Comparison of ENCODE assay signal across 27 cellular contexts in the genomic region with DNA sequence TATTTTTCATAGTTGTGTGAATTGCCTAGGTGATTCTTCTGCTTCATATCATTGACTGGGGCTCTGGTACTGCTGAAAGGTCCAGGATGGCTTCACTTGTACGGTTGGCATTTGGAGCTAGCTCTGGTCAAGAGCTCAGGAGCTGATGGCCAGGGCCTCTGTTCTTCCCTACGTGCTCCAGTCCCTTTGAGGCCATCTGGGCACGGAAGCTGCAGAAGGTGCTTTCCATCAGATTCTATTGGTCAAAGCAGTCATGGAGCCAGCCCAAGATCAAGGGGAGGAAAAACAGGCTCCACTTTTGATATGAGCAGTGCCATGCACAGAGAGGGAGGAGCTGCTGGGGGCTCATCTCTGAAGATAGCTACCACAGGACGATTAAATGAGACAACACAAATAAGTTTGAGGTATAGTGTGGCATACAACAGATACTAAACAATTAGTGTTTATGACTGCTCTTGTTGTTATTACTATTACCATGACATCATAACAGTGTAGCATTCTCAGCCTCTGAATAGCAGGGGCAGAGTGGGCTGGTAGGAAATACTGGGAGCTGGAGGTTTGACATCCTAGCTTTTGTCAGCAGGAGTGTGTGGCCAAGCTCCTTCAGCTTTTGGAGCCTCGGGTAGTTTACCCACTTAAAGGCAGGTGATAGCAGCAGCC. TPM values are rescaled to one million over a fixed set of nuclear protein-coding genes. Genes with fewer than 3 reads are reported as not detected.
DNase-seq lines count a peak whose midpoint lies in the region; ATAC-seq and TF ChIP-seq lines count a peak whose summit lies in the region.
"Had no signal": no experiment of that assay in that cellular context is flagged by ENCODE, and none has a peak within 500 bp of the region (broad histone marks: within the 10 kb centered on the region; RNA-seq: fewer than 3 reads in every experiment).

No MANE protein-coding gene starts in this region.

- H3K27me3 Mint-ChIP-seq in CD4-positive, alpha-beta memory T cell = peaks cover 32 to 57% of the 10 kb centered on the region in 2 donors

- no peak overlapping the region for H3K14ac ChIP-seq in trophoblast cell (ENCODE audit: low read length)

- no CpG with 5 or more reads among the region's 5 CpGs for WGBS in trophoblast cell (ENCODE audit: extremely low coverage, insufficient coverage, insufficient read length)

- H3K4me1 Mint-ChIP-seq in CD4-positive, alpha-beta memory T cell = peaks cover 4 to 11% (median 4%) of the 10 kb centered on the region in 4 donors

- POLR2A ChIA-PET in CD4-positive, alpha-beta memory T cell (lab: Charles Lee; ENCODE audit: partially characterized antibody) = no interaction called here

- H3K4me3 Mint-ChIP-seq in CD4-positive, alpha-beta memory T cell = peak overlapping the region in 1 of 8 donors; percentile 24
- H3K4me3 Mint-ChIP-seq: activated CD4-positive, alpha-beta memory T cell treated with anti-CD3 and anti-CD28 coated beads, Interleukin-2, amount 10 ng/mL, durations not matched to agents 7 days and 5 days; endodermal cell; naive thymus-derived CD8-positive, alpha-beta T cell; T-helper 1 cell treated with Interleukin-12 subunit alpha and Interleukin-12 subunit beta and Interleukin-4 antibody, amounts not matched to agents 30 μg/mL and 1 μg/mL, for 36 hours had no signal

- H2AFZ ChIP-seq in trophoblast cell (ENCODE audit: insufficient read depth, low read length, poor library complexity) = no peak overlapping the region

- H4K91ac ChIP-seq in trophoblast cell (ENCODE audit: low read depth, low read length) = no peak overlapping the region

- H3K27me3 ChIP-seq in trophoblast cell (ENCODE audit: insufficient read depth, low read length) = peaks cover 24% of the 10 kb centered on the region
- H3K27me3 ChIP-seq in CD4-positive, alpha-beta memory T cell (ENCODE audit: insufficient read depth, low read length) = peaks cover 8% of the 10 kb centered on the region

- no peaks in the 10 kb centered on the region for H3K79me2 ChIP-seq in trophoblast cell (ENCODE audit: control insufficient read depth, insufficient read depth, low read length, poor library complexity)

- H3K27ac Mint-ChIP-seq in CD4-positive, alpha-beta memory T cell = no peak overlapping the region
- H3K27ac Mint-ChIP-seq: activated CD4-positive, alpha-beta memory T cell treated with anti-CD3 and anti-CD28 coated beads, Interleukin-2, amount 10 ng/mL, durations not matched to agents 7 days and 5 days; endodermal cell; naive thymus-derived CD8-positive, alpha-beta T cell; T-helper 1 cell treated with Interleukin-12 subunit alpha and Interleukin-12 subunit beta and Interleukin-4 antibody, amounts not matched to agents 30 μg/mL and 1 μg/mL, for 36 hours had no signal

- no peak overlapping the region for H4K12ac ChIP-seq in trophoblast cell (ENCODE audit: low read depth, low read length)

- CTCF ChIA-PET in CD4-positive, alpha-beta memory T cell (lab: Charles Lee; ENCODE audit: partially characterized antibody) = interaction anchor here (2.7 to 3.6 kb wide), 2 partner anchors 17 to 32 kb away, joined by 15 to 26 read pairs; no protein-coding TSS in a partner anchor

- no peak overlapping the region for H2BK5ac ChIP-seq in trophoblast cell (ENCODE audit: low read depth, low read length, poor library complexity)

- H3K36me3 Mint-ChIP-seq in CD4-positive, alpha-beta memory T cell = no peaks in the 10 kb centered on the region
- H3K36me3 Mint-ChIP-seq: naive thymus-derived CD8-positive, alpha-beta T cell had no signal

- H3K18ac ChIP-seq in trophoblast cell (ENCODE audit: low read length) = no peak overlapping the region

- H3K36me3 ChIP-seq in trophoblast cell (ENCODE audit: control insufficient read depth in 1 of 2, insufficient read depth in 2 of 2, low read length in 2 of 2) = no peaks in the 10 kb centered on the region
- H3K36me3 ChIP-seq in CD4-positive, alpha-beta memory T cell (ENCODE audit: insufficient read depth, low read length) = no peaks in the 10 kb centered on the region
- H3K36me3 ChIP-seq: BLaER1 treated with 17β-estradiol and CSF1 and Interleukin-3, amounts not matched to agents 10 nM and 100 nM; stomach; upper lobe of left lung had no signal

- H3K4me2 ChIP-seq in trophoblast cell (ENCODE audit: low read length) = no peak overlapping the region
- H3K4me2 ChIP-seq: BLaER1 treated with 17β-estradiol and CSF1 and Interleukin-3, amounts not matched to agents 10 nM and 100 nM had no signal

- no peak overlapping the region for H2AK5ac ChIP-seq in trophoblast cell (ENCODE audit: low read length)

- H3K4me1 ChIP-seq in trophoblast cell (ENCODE audit: control insufficient read depth in 1 of 2, insufficient read depth in 2 of 2, low read length in 2 of 2) = peaks cover 6 to 8% of the 10 kb centered on the region in 2 experiments
- no peaks in the 10 kb centered on the region for H3K4me1 ChIP-seq in CD4-positive, alpha-beta memory T cell (ENCODE audit: insufficient read depth, low read length)

- no peak overlapping the region for H2BK12ac ChIP-seq in trophoblast cell (ENCODE audit: low read length)

- H3K4me3 ChIP-seq in choroid plexus epithelial cell (ENCODE audit: low read depth, low read length) (no peak overlapping the region), trophoblast cell (ENCODE audit: low read depth, low read length) (no peak overlapping the region)
- H3K4me3 ChIP-seq in CD4-positive, alpha-beta memory T cell (ENCODE audit: low read length in 2 of 2) = no peak overlapping the region
- H3K4me3 ChIP-seq: BLaER1 treated with 17β-estradiol and CSF1 and Interleukin-3, amounts not matched to agents 10 nM and 100 nM; lung; skin epidermis; stomach; upper lobe of left lung had no signal

- intact Hi-C loops in CD4-positive, alpha-beta memory T cell (cut with micrococcal nuclease) = no loop called here

- H3K23ac ChIP-seq in trophoblast cell (ENCODE audit: low read length) = no peak overlapping the region

- no peak overlapping the region for H3K9ac ChIP-seq in trophoblast cell (ENCODE audit: low read length)
- H3K9ac ChIP-seq: BLaER1 treated with 17β-estradiol and CSF1 and Interleukin-3, amounts not matched to agents 10 nM and 100 nM had no signal

- no peaks in the 10 kb centered on the region for H3K9me3 ChIP-seq in trophoblast cell (ENCODE audit: insufficient read depth, low read depth, low read length)
- H3K9me3 ChIP-seq in CD4-positive, alpha-beta memory T cell (ENCODE audit: control insufficient read depth in 1 of 2, low read length in 2 of 2) = no peaks in the 10 kb centered on the region
- H3K9me3 ChIP-seq: stomach, upper lobe of left lung had no signal

- peaks cover 0 to 2% (median 0%) of the 10 kb centered on the region in 8 donors for H3K9me3 Mint-ChIP-seq in CD4-positive, alpha-beta memory T cell
- H3K9me3 Mint-ChIP-seq: activated CD4-positive, alpha-beta memory T cell treated with anti-CD3 and anti-CD28 coated beads, Interleukin-2, amount 10 ng/mL, durations not matched to agents 7 days and 5 days; endodermal cell; naive thymus-derived CD8-positive, alpha-beta T cell; T-helper 1 cell treated with Interleukin-12 subunit alpha and Interleukin-12 subunit beta and Interleukin-4 antibody, amounts not matched to agents 30 μg/mL and 1 μg/mL, for 36 hours had no signal

- H3K27ac ChIP-seq in trophoblast cell (ENCODE audit: low read depth, low read length) = no peak overlapping the region
- H3K27ac ChIP-seq in CD4-positive, alpha-beta memory T cell (ENCODE audit: low read depth, low read length) = no peak overlapping the region
- H3K27ac ChIP-seq: 22Rv1; BLaER1 treated with 17β-estradiol and CSF1 and Interleukin-3, amounts not matched to agents 10 nM and 100 nM; skin epidermis; stomach; upper lobe of left lung had no signal

- TF ChIP-seq CTCF in choroid plexus epithelial cell (conservative IDR thresholded peaks at IDR 0.05; ENCODE audit: low read depth, low read length) = no peak

- no peak for ATAC-seq in HG02798 (IDR thresholded peaks at IDR 0.05; ENCODE audit: poor library complexity, unreplicated experiment)
- ATAC-seq: naive thymus-derived CD8-positive, alpha-beta T cell; PC-3 had no signal

- no peak overlapping the region for H3K4ac ChIP-seq in trophoblast cell (ENCODE audit: low read depth, low read length)

- H3K79me1 ChIP-seq in trophoblast cell (ENCODE audit: low read length) = peaks cover 2% of the 10 kb centered on the region

- DNase-seq in DMS53 (lab: John Stamatoyannopoulos, UW) (peak; percentile 27), DMS53 treated with DMSO at 0.1 percent for 48 hours (lab: John Stamatoyannopoulos, UW; ENCODE audit: unreplicated experiment) (no peak), LHCN-M2 (ENCODE audit: low read depth) (peak; percentile 27), choroid plexus epithelial cell (ENCODE audit: low read depth) (peak; percentile 27), trophoblast cell (peak; percentile 21 to 61)
- DNase-seq in effector CD4-positive, alpha-beta T cell = no peak
- no peak for DNase-seq in CD4-positive, alpha-beta memory T cell
- DNase-seq: activated CD4-positive, alpha-beta memory T cell treated with anti-CD3 and anti-CD28 coated beads, Interleukin-2, amount 10 ng/mL, durations not matched to agents 7 days and 5 days; activated CD4-positive, CD25-positive, alpha-beta regulatory T cell; activated naive CD4-positive, alpha-beta T cell; HCEC 1CT; MV-4-11; NCI-H2171; NCI-H82; PC-3; SIG-M5; stimulated activated CD4-positive, alpha-beta T cell treated with anti-CD3 and anti-CD28 coated beads, Interleukin-4, amount 100 ng/mL, for 24 hours; stomach; upper lobe of left lung had no signal

- H2BK120ac ChIP-seq in trophoblast cell (ENCODE audit: insufficient read depth, low read length, poor library complexity) = no peak overlapping the region

- no peak overlapping the region for H4K8ac ChIP-seq in trophoblast cell (ENCODE audit: low read depth, low read length)

RNA-seq across cellular contexts. Expression of gene KRT83, which starts 10.4 kb away (rescaled TPM):
- total RNA-seq in LHCN-M2 (2014; rRNA removed) = not detected in 2 replicates
- 0.02 TPM for polyA plus RNA-seq in LHCN-M2 (2012)
- polyA plus RNA-seq in trophoblast cell (2013) = not detected in 2 replicates
- not detected for total RNA-seq in CD4-positive, alpha-beta memory T cell
- not detected for polyA plus RNA-seq in CD4-positive, alpha-beta memory T cell
- total RNA-seq: activated CD4-positive, alpha-beta memory T cell treated with anti-CD3 and anti-CD28 coated beads, Interleukin-2, amount 10 ng/mL, durations not matched to agents 7 days and 5 days; endodermal cell; lung; naive thymus-derived CD8-positive, alpha-beta T cell; stomach; upper lobe of left lung had no signal
- polyA plus RNA-seq: lung; naive thymus-derived CD8-positive, alpha-beta T cell; stomach had no signal

RNA-seq across cellular contexts. Expression of gene KRT81, which starts 19.4 kb away (rescaled TPM):
- total RNA-seq in LHCN-M2 (2014; rRNA removed) = 0.11 and 1.2 TPM in 2 replicates
- polyA plus RNA-seq in LHCN-M2 (2012) = 1.6 TPM
- polyA plus RNA-seq in trophoblast cell (2013) = 0.10 and 0.15 TPM in 2 replicates
- total RNA-seq in CD4-positive, alpha-beta memory T cell = not detected
- not detected for polyA plus RNA-seq in CD4-positive, alpha-beta memory T cell
- total RNA-seq: activated CD4-positive, alpha-beta memory T cell treated with anti-CD3 and anti-CD28 coated beads, Interleukin-2, amount 10 ng/mL, durations not matched to agents 7 days and 5 days; endodermal cell; naive thymus-derived CD8-positive, alpha-beta T cell; stomach had no signal
- polyA plus RNA-seq: naive thymus-derived CD8-positive, alpha-beta T cell had no signal

RNA-seq across cellular contexts. Expression of gene KRT86, which starts 36.3 kb away (rescaled TPM):
- total RNA-seq in LHCN-M2 (2014; rRNA removed) = 0.06 TPM in 1 of 2 replicates, not detected in the other
- polyA plus RNA-seq in LHCN-M2 (2012) = 0.33 TPM
- 0.10 and 0.14 TPM in 2 replicates for polyA plus RNA-seq in trophoblast cell (2013)
- total RNA-seq in CD4-positive, alpha-beta memory T cell = not detected
- not detected for polyA plus RNA-seq in CD4-positive, alpha-beta memory T cell
- total RNA-seq: endodermal cell; naive thymus-derived CD8-positive, alpha-beta T cell; stomach had no signal
- polyA plus RNA-seq: naive thymus-derived CD8-positive, alpha-beta T cell; stomach had no signal

RNA-seq across cellular contexts. Expression of gene KRT85, which starts 56.5 kb away (rescaled TPM):
- total RNA-seq in LHCN-M2 (2014; rRNA removed) = not detected in 2 replicates
- polyA plus RNA-seq in LHCN-M2 (2012) = not detected
- not detected in 2 replicates for polyA plus RNA-seq in trophoblast cell (2013)
- total RNA-seq in CD4-positive, alpha-beta memory T cell = not detected
- polyA plus RNA-seq in CD4-positive, alpha-beta memory T cell = not detected
- total RNA-seq: activated CD4-positive, alpha-beta memory T cell treated with anti-CD3 and anti-CD28 coated beads, Interleukin-2, amount 10 ng/mL, durations not matched to agents 7 days and 5 days; endodermal cell; lung; naive thymus-derived CD8-positive, alpha-beta T cell; PC-3; stomach; upper lobe of left lung had no signal
- polyA plus RNA-seq: lung; naive thymus-derived CD8-positive, alpha-beta T cell; stomach had no signal

Comparison
In these comparisons a context has a peak if more than half of its experiments do, and no peak if none do; other contexts are left out.
1. DNase-seq: peak in DMS53 (single experiment), LHCN-M2 (single experiment), choroid plexus epithelial cell (single experiment) and trophoblast cell (2 of 2); none in DMS53 treated with DMSO at 0.1 percent for 48 hours (single experiment), effector CD4-positive, alpha-beta T cell (single experiment) and CD4-positive, alpha-beta memory T cell (0 of 5).